8 cellular contexts compared by ENCODE assay signal in the genomic region with DNA sequence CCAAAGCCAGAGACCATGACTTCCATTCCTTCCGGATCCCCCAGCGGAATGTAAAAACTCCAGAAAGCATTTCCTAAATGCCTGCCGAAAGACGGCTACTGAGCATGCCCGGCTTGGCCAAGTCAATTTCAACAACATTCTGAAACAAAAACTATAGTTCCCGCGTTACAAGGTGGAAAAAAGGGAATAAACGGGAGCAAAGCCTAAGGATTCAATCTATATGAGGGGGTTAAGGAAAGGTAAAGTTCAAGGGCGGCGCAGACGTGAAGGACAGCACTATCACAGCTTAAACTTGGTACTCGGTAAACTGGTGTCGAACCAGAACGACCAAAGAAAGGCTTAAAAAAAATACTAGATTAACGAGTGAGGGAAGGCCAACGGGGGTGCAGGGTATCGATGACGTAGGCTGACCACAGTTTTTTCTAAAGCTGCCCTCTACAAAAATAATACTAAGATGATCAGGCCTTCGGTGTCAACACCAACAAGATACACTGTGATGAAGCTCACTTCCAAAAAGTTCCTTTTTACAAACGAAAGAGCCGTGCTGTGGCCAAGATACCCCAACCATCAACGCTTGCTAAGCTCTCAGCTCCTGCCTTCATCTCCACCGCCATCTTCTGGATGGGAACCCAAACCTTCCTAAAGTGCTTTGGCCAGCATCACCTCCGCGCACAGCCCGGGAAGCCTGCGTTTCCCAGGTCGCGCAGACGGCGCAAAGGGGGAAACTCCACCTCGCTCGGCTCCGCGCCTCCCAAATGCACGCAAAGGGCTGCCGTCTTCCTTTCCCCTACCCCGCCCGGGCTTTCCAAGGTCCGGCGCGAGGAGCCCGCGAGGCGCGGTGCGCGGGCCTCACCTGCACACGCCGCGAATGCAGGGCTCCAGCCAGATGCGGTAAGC. TPM values are rescaled to one million over a fixed set of nuclear protein-coding genes. Genes with fewer than 3 reads are reported as not detected.
DNase-seq lines count a peak whose midpoint lies in the region; ATAC-seq and TF ChIP-seq lines count a peak whose summit lies in the region.

No MANE protein-coding gene starts in this region.

- H3K27ac Mint-ChIP-seq in activated CD4-positive, alpha-beta T cell treated with anti-CD3 and anti-CD28 coated beads, Interleukin-2, amount 10 ng/mL, durations not matched to agents 7 days and 5 days, result peak overlapping the region; percentile 100

- DNase-seq in A172 (ENCODE audit: low spot score) (peak; percentile 16), GM13977 (ENCODE audit: low spot score) (peak; percentile 54), NCI-H2196 (lab: John Stamatoyannopoulos, UW; ENCODE audit: unreplicated experiment) (peak; percentile 66), lung microvascular endothelial cell (ENCODE audit: low read depth in 2 of 2) (peak; percentile 82 to 83)
- DNase-seq in activated CD4-positive, alpha-beta T cell treated with anti-CD3 and anti-CD28 coated beads, Interleukin-2, amount 10 ng/mL, durations not matched to agents 7 days and 5 days, result peak; percentile 57
- DNase-seq in effector CD4-positive, alpha-beta T cell, result peak; percentile 44
- peak; percentile 25 for DNase-seq in stimulated activated CD8-positive, alpha-beta memory T cell treated with anti-CD3 and anti-CD28 coated beads, Interleukin-12 subunit alpha, Interleukin-12 subunit beta, amount 100 ng/mL, for 4 hours (ENCODE audit: low read depth)

- peak overlapping the region; percentile 94 for H3K4me3 Mint-ChIP-seq in activated CD4-positive, alpha-beta T cell treated with anti-CD3 and anti-CD28 coated beads, Interleukin-2, amount 10 ng/mL, durations not matched to agents 7 days and 5 days

- peaks cover 2% of the 10 kb centered on the region for H3K9me3 Mint-ChIP-seq in activated CD4-positive, alpha-beta T cell treated with anti-CD3 and anti-CD28 coated beads, Interleukin-2, amount 10 ng/mL, durations not matched to agents 7 days and 5 days

- H3K4me1 Mint-ChIP-seq in activated CD4-positive, alpha-beta T cell treated with anti-CD3 and anti-CD28 coated beads, Interleukin-2, amount 10 ng/mL, durations not matched to agents 7 days and 5 days, result peaks cover 34% of the 10 kb centered on the region

- peaks cover 21% of the 10 kb centered on the region for H3K36me3 Mint-ChIP-seq in activated CD4-positive, alpha-beta T cell treated with anti-CD3 and anti-CD28 coated beads, Interleukin-2, amount 10 ng/mL, durations not matched to agents 7 days and 5 days (ENCODE audit: low read depth)

- TF ChIP-seq CTCF in GM13977 (IDR thresholded peaks at IDR 0.05; ENCODE audit: extremely low read depth, insufficient read depth, missing control alignments), result peak; percentile 56

- POLR2A ChIA-PET in activated CD4-positive, alpha-beta T cell treated with anti-CD3 and anti-CD28 coated beads, Interleukin-2, amount 10 ng/mL, durations not matched to agents 7 days and 5 days (lab: Charles Lee), result no interaction called here

- peaks cover 7% of the 10 kb centered on the region for H3K27me3 Mint-ChIP-seq in activated CD4-positive, alpha-beta T cell treated with anti-CD3 and anti-CD28 coated beads, Interleukin-2, amount 10 ng/mL, durations not matched to agents 7 days and 5 days

- ATAC-seq in HG02970 (IDR thresholded peaks at IDR 0.05; ENCODE audit: low FRiP score, unreplicated experiment), result peak; percentile 21

- CTCF ChIA-PET in activated CD4-positive, alpha-beta T cell treated with anti-CD3 and anti-CD28 coated beads, Interleukin-2, amount 10 ng/mL, durations not matched to agents 7 days and 5 days (lab: Charles Lee), result interaction anchor here (1.0 to 1.5 kb wide), 4 partner anchors 13 to 30 kb away, joined by 3 to 7 read pairs (median 5); no protein-coding TSS in a partner anchor

- in situ Hi-C loops in GM13977 (cut with MboI; ENCODE audit: low pct_unique_long_range_greater_than_20kb, low sequenced_read_pairs, unreplicated experiment), result no loop called here

RNA-seq across cellular contexts. Expression of gene USP48, which starts 0.7 kb away (rescaled TPM):
- 16.0 and 22.8 TPM in 2 replicates for total RNA-seq in A172 (2014; rRNA removed; shearing (Covaris generic))
- 10 to 100 TPM; 70.9 to 80.6 TPM for total RNA-seq in activated CD4-positive, alpha-beta T cell treated with anti-CD3 and anti-CD28 coated beads, Interleukin-2, amount 10 ng/mL, durations not matched to agents 7 days and 5 days
- total RNA-seq in lung microvascular endothelial cell, result 39.0 and 61.5 TPM in 2 replicates

RNA-seq across cellular contexts. Expression of gene LDLRAD2, which starts 29.8 kb away (rescaled TPM):
- total RNA-seq in A172 (2014; rRNA removed; shearing (Covaris generic)), result not detected in 2 replicates
- total RNA-seq in activated CD4-positive, alpha-beta T cell treated with anti-CD3 and anti-CD28 coated beads, Interleukin-2, amount 10 ng/mL, durations not matched to agents 7 days and 5 days, result not detected
- under 0.01 TPM in 1 of 2 replicates, not detected in the other for total RNA-seq in lung microvascular endothelial cell

Comparison
In these comparisons a context has a peak if more than half of its experiments do, and no peak if none do; other contexts are left out.
1. Peak in every context shown above with its lines: DNase-seq and ATAC-seq.
2. DNase-seq: peak in every context shown above with its lines; median percentile 82 in lung microvascular endothelial cell; 66 in NCI-H2196; 57 in activated CD4-positive, alpha-beta T cell treated with anti-CD3 and anti-CD28 coated beads, Interleukin-2, amount 10 ng/mL, durations not matched to agents 7 days and 5 days; 54 in GM13977; 44 in effector CD4-positive, alpha-beta T cell; 25 in stimulated activated CD8-positive, alpha-beta memory T cell treated with anti-CD3 and anti-CD28 coated beads, Interleukin-12 subunit alpha, Interleukin-12 subunit beta, amount 100 ng/mL, for 4 hours; 16 in A172.